Comparison of ENCODE assay signal across 15 cellular contexts in the genomic region with DNA sequence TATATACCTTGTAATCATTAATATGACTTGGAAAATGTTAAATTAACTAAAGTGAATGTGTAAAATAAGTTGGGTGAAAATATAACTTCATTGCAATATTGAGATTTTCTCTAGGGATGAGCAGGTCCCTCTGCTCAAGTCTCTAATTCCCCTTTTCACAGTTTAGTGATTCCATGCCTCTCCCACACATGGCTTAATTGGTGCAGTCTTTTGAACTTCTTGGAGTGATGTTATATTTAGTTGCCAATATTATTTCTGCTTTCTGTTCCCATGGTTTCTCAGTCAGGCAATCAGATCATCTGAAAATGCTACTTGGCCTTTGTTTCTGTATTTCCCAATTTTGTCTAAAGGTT.
DNase-seq lines count a peak whose midpoint lies in the region; ATAC-seq, FAIRE-seq and TF ChIP-seq lines count a peak whose summit lies in the region.
"Had no signal": no experiment of that assay in that cellular context is flagged by ENCODE, and none has a peak within 500 bp of the region (broad histone marks: within the 10 kb centered on the region; RNA-seq: fewer than 3 reads in every experiment).

No MANE protein-coding gene starts in this region.

- peaks cover 3 to 12% of the 10 kb centered on the region in 2 donors for H3K4me1 Mint-ChIP-seq in stimulated activated naive B cell treated with anti-CD40 and anti-IgM and Interleukin-4, amounts not matched to agents 10 μg/mL and 1 μg/mL and 100 μg/mL, for 72 hours
- no peaks in the 10 kb centered on the region for H3K4me1 Mint-ChIP-seq in CD14-positive monocyte

- H3K27me3 Mint-ChIP-seq in stimulated activated naive B cell treated with anti-CD40 and anti-IgM and Interleukin-4, amounts not matched to agents 10 μg/mL and 1 μg/mL and 100 μg/mL, for 72 hours, result no peaks in the 10 kb centered on the region
- H3K27me3 Mint-ChIP-seq in CD14-positive monocyte (ENCODE audit: low read depth in 3 of 3), result no peaks in the 10 kb centered on the region
- H3K27me3 Mint-ChIP-seq: activated naive CD8-positive, alpha-beta T cell treated with anti-CD3 and anti-CD28 coated beads for 36 hours; effector memory CD8-positive, alpha-beta T cell had no signal

- intact Hi-C loops in CD14-positive monocyte (cut with micrococcal nuclease), result no loop called here

- H3K4me3 Mint-ChIP-seq in stimulated activated naive B cell treated with anti-CD40 and anti-IgM and Interleukin-4, amounts not matched to agents 10 μg/mL and 1 μg/mL and 100 μg/mL, for 72 hours, result no peak overlapping the region
- H3K4me3 Mint-ChIP-seq in CD14-positive monocyte, result no peak overlapping the region
- H3K4me3 Mint-ChIP-seq: activated naive CD8-positive, alpha-beta T cell treated with anti-CD3 and anti-CD28 coated beads for 36 hours; effector memory CD8-positive, alpha-beta T cell; neural progenitor cell had no signal

- peak overlapping the region; percentile 14 for H3K27ac Mint-ChIP-seq in stimulated activated naive B cell treated with anti-CD40 and anti-IgM and Interleukin-4, amounts not matched to agents 10 μg/mL and 1 μg/mL and 100 μg/mL, for 72 hours
- H3K27ac Mint-ChIP-seq in CD14-positive monocyte, result no peak overlapping the region
- H3K27ac Mint-ChIP-seq: activated naive CD8-positive, alpha-beta T cell treated with anti-CD3 and anti-CD28 coated beads for 36 hours; effector memory CD8-positive, alpha-beta T cell; neural progenitor cell had no signal

- DNase-seq in DMS 273 (lab: John Stamatoyannopoulos, UW; ENCODE audit: unreplicated experiment) (peak; percentile 14), DMS 273 treated with DMSO at 0.1 percent for 48 hours (lab: John Stamatoyannopoulos, UW) (no peak), RCC 7860 (ENCODE audit: low spot score) (peak; percentile 74), CD14-positive monocyte (ENCODE audit: low spot score) (no peak), COLO668 (lab: John Stamatoyannopoulos, UW; ENCODE audit: unreplicated experiment) (no peak)
- DNase-seq in stimulated activated naive B cell treated with anti-CD40 and anti-IgM and Interleukin-4, amounts not matched to agents 10 μg/mL and 1 μg/mL and 100 μg/mL, for 72 hours, result no peak
- DNase-seq in activated naive CD4-positive, alpha-beta T cell treated with Interleukin-2 at 50 U/mL for 16 hours, result no peak
- DNase-seq: activated CD4-positive, CD25-positive, alpha-beta regulatory T cell treated with anti-CD3 and anti-CD28 coated beads, Interleukin-2, amount 50 U/mL, for 72 hours; activated naive CD8-positive, alpha-beta T cell treated with anti-CD3 and anti-CD28 coated beads for 36 hours; effector memory CD8-positive, alpha-beta T cell; NCI-H1436 treated with DMSO at 0.1 percent for 48 hours; stimulated activated CD4-positive, alpha-beta T cell treated with anti-CD3 and anti-CD28 coated beads, Interleukin-1b, Interleukin-23, amount 100 ng/mL, for 48 hours; tibial artery had no signal

- peak; percentile 43 for ATAC-seq in HG02884 (IDR thresholded peaks at IDR 0.05; ENCODE audit: unreplicated experiment)
- ATAC-seq in stimulated activated naive B cell treated with anti-CD40 and anti-IgM and Interleukin-4, amounts not matched to agents 10 μg/mL and 1 μg/mL and 100 μg/mL, for 72 hours (replicated peaks), result peak; percentile 62 to 79
- ATAC-seq: effector memory CD8-positive, alpha-beta T cell had no signal

- no peak for TF ChIP-seq CTCF in CD14-positive monocyte (IDR thresholded peaks at IDR 0.05)

- no peaks in the 10 kb centered on the region for H3K36me3 Mint-ChIP-seq in stimulated activated naive B cell treated with anti-CD40 and anti-IgM and Interleukin-4, amounts not matched to agents 10 μg/mL and 1 μg/mL and 100 μg/mL, for 72 hours
- H3K36me3 Mint-ChIP-seq in CD14-positive monocyte, result no peaks in the 10 kb centered on the region
- H3K36me3 Mint-ChIP-seq: activated naive CD8-positive, alpha-beta T cell treated with anti-CD3 and anti-CD28 coated beads for 36 hours had no signal

- peaks cover 1 to 7% of the 10 kb centered on the region in 2 donors for H3K9me3 Mint-ChIP-seq in stimulated activated naive B cell treated with anti-CD40 and anti-IgM and Interleukin-4, amounts not matched to agents 10 μg/mL and 1 μg/mL and 100 μg/mL, for 72 hours
- peaks cover 1 to 17% (median 9%) of the 10 kb centered on the region in 7 donors for H3K9me3 Mint-ChIP-seq in CD14-positive monocyte

- no peak for FAIRE-seq in RCC 7860 (lab: Jason Lieb, UNC)

Comparison
In these comparisons a context has a peak if more than half of its experiments do, and no peak if none do; other contexts are left out.
1. DNase-seq: peak in DMS 273 (single experiment) and RCC 7860 (single experiment); none in DMS 273 treated with DMSO at 0.1 percent for 48 hours (single experiment), stimulated activated naive B cell treated with anti-CD40 and anti-IgM and Interleukin-4, amounts not matched to agents 10 μg/mL and 1 μg/mL and 100 μg/mL, for 72 hours (single experiment), CD14-positive monocyte (single experiment), COLO668 (single experiment) and activated naive CD4-positive, alpha-beta T cell treated with Interleukin-2 at 50 U/mL for 16 hours (single experiment).